Comparison of ENCODE assay signal across 9 cellular contexts in the genomic region with DNA sequence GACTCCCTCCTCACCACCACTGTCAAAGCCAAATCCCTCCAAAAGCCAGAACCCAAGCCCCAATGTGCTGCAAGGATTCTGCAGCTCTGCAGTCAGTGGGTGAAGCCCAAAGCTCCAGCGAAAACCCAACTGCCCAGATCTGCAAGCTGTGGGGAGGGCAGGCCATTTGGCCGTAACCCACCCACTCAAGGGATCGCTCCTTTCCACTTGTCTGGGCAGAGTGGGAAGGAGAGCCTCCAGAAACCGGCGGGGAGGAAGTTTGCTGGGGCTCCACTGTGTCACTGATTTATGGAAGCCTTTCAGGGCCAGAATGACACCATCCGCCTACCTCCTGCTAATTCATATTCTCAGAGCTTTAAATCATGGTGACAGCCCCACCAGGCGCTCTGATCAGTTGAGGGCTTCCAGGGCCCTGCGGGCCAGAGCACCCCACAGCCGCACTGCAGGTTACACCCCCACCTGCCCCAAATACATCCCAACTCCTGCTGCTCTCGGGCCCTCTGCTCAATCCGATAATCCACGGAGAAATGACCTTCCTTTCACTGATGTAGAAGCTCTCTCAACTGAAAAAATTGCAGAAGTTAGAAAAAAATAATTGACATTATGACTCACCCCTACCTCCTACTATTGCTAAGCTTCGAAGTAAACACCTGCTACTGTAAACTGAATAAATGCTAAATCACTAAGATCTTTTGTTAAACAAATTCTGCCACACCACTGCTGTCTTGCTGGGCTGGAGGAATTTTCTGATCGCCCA. TPM values are rescaled to one million over a fixed set of nuclear protein-coding genes. Genes with fewer than 3 reads are reported as not detected.
A peak's percentile ranks its signal among the peaks of the same experiment; 100 is the strongest.
DNase-seq lines count a peak whose midpoint lies in the region; ATAC-seq and FAIRE-seq lines count a peak whose summit lies in the region.
"Had no signal": no experiment of that assay in that cellular context is flagged by ENCODE, and none has a peak within 500 bp of the region (broad histone marks: within the 10 kb centered on the region; RNA-seq: fewer than 3 reads in every experiment).

No MANE protein-coding gene starts in this region.

- no peak overlapping the region for H3K4me3 Mint-ChIP-seq in activated T-helper 2 cell treated with anti-CD3 and anti-CD28 coated beads, Interferon-gamma antibody, Interleukin-2, Interleukin-4, amounts not matched to agents 10 μg/mL and 5 μg/mL and 100 μg/mL, durations not matched to agents 14 hours and 24 hours and 36 hours (ENCODE audit: low read depth)

- H2BK5ac ChIP-seq in neuronal stem cell (ENCODE audit: low read length) = no peak overlapping the region

- peaks cover 16 to 30% of the 10 kb centered on the region in 2 donors for H3K4me1 ChIP-seq in neuronal stem cell (ENCODE audit: control insufficient read depth in 2 of 2, insufficient read depth in 1 of 2, low read depth in 1 of 2, low read length in 2 of 2)

- no peak overlapping the region for H3K23ac ChIP-seq in neuronal stem cell (ENCODE audit: low read depth, low read length, poor library complexity)

- H2BK120ac ChIP-seq in neuronal stem cell (ENCODE audit: low read depth, low read length) = no peak overlapping the region

- no peak overlapping the region for H3K4me3 ChIP-seq in neuronal stem cell (ENCODE audit: low read length in 2 of 2)

- no peaks in the 10 kb centered on the region for H3K9me3 ChIP-seq in neuronal stem cell (replicated peaks in 1 of 2; ENCODE audit: control insufficient read depth in 2 of 2, insufficient read depth in 1 of 2, low read depth in 1 of 2, low read length in 2 of 2)

- no peak overlapping the region for H3K27ac ChIP-seq in neuronal stem cell (replicated peaks; ENCODE audit: low read length)

- H3K18ac ChIP-seq in neuronal stem cell (ENCODE audit: low read length) = peak overlapping the region; percentile 20

- peak overlapping the region; percentile 71 for H2AFZ ChIP-seq in neuronal stem cell (ENCODE audit: low read length)

- peaks cover 35% of the 10 kb centered on the region for H3K27me3 Mint-ChIP-seq in activated T-helper 2 cell treated with anti-CD3 and anti-CD28 coated beads, Interferon-gamma antibody, Interleukin-2, Interleukin-4, amounts not matched to agents 10 μg/mL and 5 μg/mL and 100 μg/mL, durations not matched to agents 14 hours and 24 hours and 36 hours (ENCODE audit: low read depth)

- FAIRE-seq in frontal cortex (lab: Jason Lieb, UNC) = no peak
- FAIRE-seq: GM18507 had no signal

- peak overlapping the region; percentile 25 for H3K14ac ChIP-seq in neuronal stem cell (ENCODE audit: low read length)

- H3K36me3 ChIP-seq in neuronal stem cell (replicated peaks in 1 of 2; ENCODE audit: control insufficient read depth in 2 of 2, insufficient read depth in 2 of 2, low read length in 2 of 2) = no peaks in the 10 kb centered on the region

- H2AK5ac ChIP-seq in neuronal stem cell (ENCODE audit: low read depth, low read length) = peak overlapping the region; percentile 30

- H2BK12ac ChIP-seq in neuronal stem cell (ENCODE audit: low read length) = no peak overlapping the region

- intact Hi-C loops in activated T-helper 2 cell treated with anti-CD3 and anti-CD28 coated beads, Interferon-gamma antibody, Interleukin-2, Interleukin-4, amounts not matched to agents 10 μg/mL and 5 μg/mL and 100 μg/mL, durations not matched to agents 14 hours and 24 hours and 36 hours (cut with micrococcal nuclease) = no loop called here

- no peak overlapping the region for H3K9ac ChIP-seq in neuronal stem cell (ENCODE audit: low read depth, low read length, poor library complexity)

- no peaks in the 10 kb centered on the region for H3K36me3 Mint-ChIP-seq in activated T-helper 2 cell treated with anti-CD3 and anti-CD28 coated beads, Interferon-gamma antibody, Interleukin-2, Interleukin-4, amounts not matched to agents 10 μg/mL and 5 μg/mL and 100 μg/mL, durations not matched to agents 14 hours and 24 hours and 36 hours (ENCODE audit: low read depth)

- DNase-seq in astrocyte of the hippocampus (ENCODE audit: low read depth, low spot score) = peak; percentile 25
- no peak for DNase-seq in neuronal stem cell (ENCODE audit: low spot score)
- no peak for DNase-seq in frontal cortex (ENCODE audit: low spot score in 2 of 2)
- DNase-seq in activated T-helper 2 cell treated with anti-CD3 and anti-CD28 coated beads, Interferon-gamma antibody, Interleukin-2, Interleukin-4, amounts not matched to agents 10 μg/mL and 5 μg/mL and 100 μg/mL, durations not matched to agents 14 hours and 24 hours and 36 hours (ENCODE audit: low spot score) = no peak
- DNase-seq in NK-92 treated with Interleukin-12 subunit alpha and Interleukin-12 subunit beta, amount 100 ng/mL, for 24 hours (lab: John Stamatoyannopoulos, UW) = no peak
- DNase-seq in globus pallidus (ENCODE audit: low spot score) = no peak

- H3K27ac Mint-ChIP-seq in activated T-helper 2 cell treated with anti-CD3 and anti-CD28 coated beads, Interferon-gamma antibody, Interleukin-2, Interleukin-4, amounts not matched to agents 10 μg/mL and 5 μg/mL and 100 μg/mL, durations not matched to agents 14 hours and 24 hours and 36 hours = no peak overlapping the region

- WGBS in neuronal stem cell (ENCODE audit: extremely low coverage in 2 of 2, insufficient read length in 2 of 2, insufficient replicate concordance in 1 of 2), 2 donors = no CpG with 5 or more reads among the region's 14 CpGs

- no peak overlapping the region for H2BK15ac ChIP-seq in neuronal stem cell (ENCODE audit: low read length)

- no peak overlapping the region for H3K4me2 ChIP-seq in neuronal stem cell (ENCODE audit: insufficient read depth, low read length, poor library complexity, severe bottlenecking)

- no peak overlapping the region for H3K4ac ChIP-seq in neuronal stem cell (ENCODE audit: low read length)

- H4K8ac ChIP-seq in neuronal stem cell (ENCODE audit: low read depth, low read length) = no peak overlapping the region

- H4K91ac ChIP-seq in neuronal stem cell (ENCODE audit: low read depth, low read length, poor library complexity) = no peak overlapping the region

- H3K4me1 Mint-ChIP-seq in activated T-helper 2 cell treated with anti-CD3 and anti-CD28 coated beads, Interferon-gamma antibody, Interleukin-2, Interleukin-4, amounts not matched to agents 10 μg/mL and 5 μg/mL and 100 μg/mL, durations not matched to agents 14 hours and 24 hours and 36 hours (ENCODE audit: low read depth) = peaks cover 14% of the 10 kb centered on the region

- ATAC-seq in GM18502 (IDR thresholded peaks at IDR 0.05; ENCODE audit: poor library complexity, unreplicated experiment) (peak; percentile 66), HG03342 (IDR thresholded peaks at IDR 0.05; ENCODE audit: unreplicated experiment) (peak; percentile 81)

- no peaks in the 10 kb centered on the region for H3K79me1 ChIP-seq in neuronal stem cell (ENCODE audit: low read depth, low read length)

- no peaks in the 10 kb centered on the region for H3K9me3 Mint-ChIP-seq in activated T-helper 2 cell treated with anti-CD3 and anti-CD28 coated beads, Interferon-gamma antibody, Interleukin-2, Interleukin-4, amounts not matched to agents 10 μg/mL and 5 μg/mL and 100 μg/mL, durations not matched to agents 14 hours and 24 hours and 36 hours

- no peaks in the 10 kb centered on the region for H3K27me3 ChIP-seq in neuronal stem cell (ENCODE audit: control insufficient read depth in 3 of 3, insufficient read depth in 3 of 3, low read depth in 1 of 3, low read length in 3 of 3)

RNA-seq across cellular contexts. Expression of a gene that starts 40.6 kb away (rescaled TPM):
- 36.9 TPM for polyA plus RNA-seq in neuronal stem cell (2013, experiment 1 of 2)
- 37.7 TPM for polyA plus RNA-seq in neuronal stem cell (2013, experiment 2 of 2)
- total RNA-seq in frontal cortex = 38.7 TPM
- total RNA-seq in activated T-helper 2 cell treated with anti-CD3 and anti-CD28 coated beads, Interferon-gamma antibody, Interleukin-2, Interleukin-4, amounts not matched to agents 10 μg/mL and 5 μg/mL and 100 μg/mL, durations not matched to agents 14 hours and 24 hours and 36 hours = 25.7 and 30.7 TPM in 2 replicates
